Comparison of ENCODE assay signal across 8 cellular contexts in the genomic region with DNA sequence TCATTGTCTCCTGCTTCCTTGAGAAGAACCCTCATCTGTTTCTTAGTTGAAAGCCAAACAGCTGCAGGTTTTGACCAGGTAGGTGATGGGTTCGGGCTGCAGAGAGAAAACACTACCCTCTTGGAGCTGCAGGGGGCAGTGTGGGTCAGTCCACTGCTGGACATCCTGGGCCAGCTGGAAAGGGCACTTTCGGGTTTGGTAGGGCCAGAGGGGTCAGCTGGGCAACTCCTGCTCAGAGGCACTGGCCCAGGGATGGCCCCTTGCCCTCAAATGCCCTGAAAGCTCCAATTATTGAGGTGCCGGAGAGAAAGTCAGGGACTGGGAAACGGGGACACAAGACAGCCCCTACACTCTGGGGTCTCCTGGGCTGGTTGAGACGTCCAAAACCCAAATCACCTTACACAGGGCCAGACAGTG.
DNase-seq lines count a peak whose midpoint lies in the region; ATAC-seq, FAIRE-seq and TF ChIP-seq lines count a peak whose summit lies in the region.

No MANE protein-coding gene starts in this region.

- H3K27ac ChIP-seq in esophagus muscularis mucosa (replicated peaks in 1 of 4) (no peak overlapping the region), pancreas (no peak overlapping the region)

- TF ChIP-seq POLR2A in esophagus muscularis mucosa (IDR thresholded peaks at IDR 0.05; ENCODE audit: low read depth), result no peak

- H3K36me3 ChIP-seq in esophagus muscularis mucosa (no peaks in the 10 kb centered on the region), pancreas (no peaks in the 10 kb centered on the region)

- no peak overlapping the region for H3K27ac Mint-ChIP-seq in activated CD8-positive, alpha-beta memory T cell treated with anti-CD3 and anti-CD28 coated beads, Interleukin-2, amount 10 ng/mL, durations not matched to agents 7 days and 5 days

- 70% methylated on average over 3 of the region's 5 CpGs for WGBS in esophagus muscularis mucosa
- WGBS in pancreas, 2 donors, result 44 to 53% methylated on average over 5 of the region's 5 CpGs

- TF ChIP-seq CTCF in LNCaP clone FGC (IDR thresholded peaks at IDR 0.05; ENCODE audit: control insufficient read depth, extremely low read depth, insufficient read depth) (peak; percentile 87), esophagus muscularis mucosa (IDR thresholded peaks at IDR 0.05) (peak; percentile 49 to 61 (median 59)), pancreas (IDR thresholded peaks at IDR 0.05) (peak; percentile 42 to 66 (median 48))

- intact Hi-C loops in esophagus muscularis mucosa (cut with DNase I), result no loop called here
- intact Hi-C loops in pancreas (cut with DNase I), result no loop called here

- CTCF ChIA-PET in activated CD8-positive, alpha-beta memory T cell treated with anti-CD3 and anti-CD28 coated beads, Interleukin-2, amount 10 ng/mL, durations not matched to agents 7 days and 5 days (lab: Charles Lee), result interaction anchor here (0.6 to 5.8 kb wide), 26 partner anchors 8 to 177 kb away, joined by 3 to 185 read pairs (median 6); a partner anchor contains a TSS

- H3K4me3 Mint-ChIP-seq in activated CD8-positive, alpha-beta memory T cell treated with anti-CD3 and anti-CD28 coated beads, Interleukin-2, amount 10 ng/mL, durations not matched to agents 7 days and 5 days, result no peak overlapping the region

- H3K9me3 ChIP-seq in esophagus muscularis mucosa, result no peaks in the 10 kb centered on the region
- H3K9me3 ChIP-seq in pancreas, result no peaks in the 10 kb centered on the region

- H3K4me3 ChIP-seq in LNCaP clone FGC (ENCODE audit: low read depth, low read length) (no peak overlapping the region), esophagus muscularis mucosa (no peak overlapping the region), pancreas (no peak overlapping the region)

- no peaks in the 10 kb centered on the region for H3K9me3 Mint-ChIP-seq in activated CD8-positive, alpha-beta memory T cell treated with anti-CD3 and anti-CD28 coated beads, Interleukin-2, amount 10 ng/mL, durations not matched to agents 7 days and 5 days (ENCODE audit: low read depth)

- peaks cover 5% of the 10 kb centered on the region for H3K27me3 Mint-ChIP-seq in activated CD8-positive, alpha-beta memory T cell treated with anti-CD3 and anti-CD28 coated beads, Interleukin-2, amount 10 ng/mL, durations not matched to agents 7 days and 5 days

- H3K4me1 Mint-ChIP-seq in activated CD8-positive, alpha-beta memory T cell treated with anti-CD3 and anti-CD28 coated beads, Interleukin-2, amount 10 ng/mL, durations not matched to agents 7 days and 5 days, result peaks cover 2% of the 10 kb centered on the region

- no peak for TF ChIP-seq EP300 in esophagus muscularis mucosa (IDR thresholded peaks at IDR 0.05)

- ATAC-seq in GM19438 (IDR thresholded peaks at IDR 0.05; ENCODE audit: low read depth, unreplicated experiment) (peak; percentile 82), pancreas (peak in 3 of 4 donors; percentile 67 to 82 (median 78))
- peak; percentile 89 for ATAC-seq in activated CD8-positive, alpha-beta memory T cell treated with anti-CD3 and anti-CD28 coated beads, Interleukin-2, amount 10 ng/mL, durations not matched to agents 7 days and 5 days

- no peaks in the 10 kb centered on the region for H3K36me3 Mint-ChIP-seq in activated CD8-positive, alpha-beta memory T cell treated with anti-CD3 and anti-CD28 coated beads, Interleukin-2, amount 10 ng/mL, durations not matched to agents 7 days and 5 days

- DNase-seq in AG08396 (ENCODE audit: low spot score), result peak; percentile 75
- no peak for DNase-seq in LNCaP clone FGC (ENCODE audit: low read depth)
- DNase-seq in activated CD8-positive, alpha-beta memory T cell treated with anti-CD3 and anti-CD28 coated beads, Interleukin-2, amount 10 ng/mL, durations not matched to agents 7 days and 5 days, result peak; percentile 71
- no peak for DNase-seq in esophagus muscularis mucosa (ENCODE audit: extremely low spot score)
- peak in 2 of 6 donors; percentile 27 to 68 for DNase-seq in pancreas
- no peak for DNase-seq in DMS79 treated with DMSO at 0.1 percent for 48 hours (lab: John Stamatoyannopoulos, UW)
- DNase-seq in NCI-H510A (lab: John Stamatoyannopoulos, UW), result no peak

- H3K27me3 ChIP-seq in esophagus muscularis mucosa, result peaks cover 0 to 11% (median 0%) of the 10 kb centered on the region in 4 donors
- peaks cover 0 to 6% (median 2%) of the 10 kb centered on the region in 4 donors for H3K27me3 ChIP-seq in pancreas

- FAIRE-seq in pancreas (lab: Jason Lieb, UNC), result no peak

- peaks cover 0 to 6% (median 0%) of the 10 kb centered on the region in 4 donors for H3K4me1 ChIP-seq in esophagus muscularis mucosa
- no peaks in the 10 kb centered on the region for H3K4me1 ChIP-seq in pancreas

Comparison
In these comparisons a context has a peak if more than half of its experiments do, and no peak if none do; other contexts are left out.
1. DNase-seq: peak in AG08396 (single experiment) and activated CD8-positive, alpha-beta memory T cell treated with anti-CD3 and anti-CD28 coated beads, Interleukin-2, amount 10 ng/mL, durations not matched to agents 7 days and 5 days (single experiment); none in LNCaP clone FGC (single experiment), esophagus muscularis mucosa (single experiment), DMS79 treated with DMSO at 0.1 percent for 48 hours (single experiment) and NCI-H510A (single experiment).
2. Peak in every context shown above with its lines, with median percentiles within 50 percentile points of each other: ATAC-seq and CTCF ChIP-seq.